Comparison of ENCODE assay signal across 8 cellular contexts in the genomic region with DNA sequence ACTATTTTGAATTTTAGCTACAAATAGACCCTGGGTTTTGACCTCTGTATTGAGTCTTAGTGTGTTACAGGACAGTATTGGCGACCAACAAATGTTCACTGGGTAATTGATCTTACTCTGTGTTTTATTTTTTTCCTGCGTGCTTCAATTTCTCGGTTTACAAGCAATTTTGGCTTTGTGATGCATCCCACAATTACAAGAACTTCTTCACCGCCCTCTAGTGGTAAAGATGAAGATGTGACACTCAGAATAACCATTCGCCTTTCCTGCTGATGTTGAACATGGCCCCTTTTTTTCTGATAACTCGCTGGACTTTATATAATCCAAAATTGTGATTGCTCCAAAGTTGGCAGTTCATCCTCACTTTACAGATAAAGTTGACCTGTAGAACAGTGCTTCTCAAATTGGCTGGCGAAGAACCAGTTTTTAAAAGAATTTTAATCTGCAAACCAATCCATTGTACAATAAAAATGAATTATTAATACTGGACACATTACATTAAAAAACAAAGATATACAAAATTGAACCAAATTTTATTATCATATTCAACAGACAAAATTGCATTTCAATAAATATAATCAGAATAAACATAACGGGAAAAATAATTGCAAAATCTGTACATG. TPM values are rescaled to one million over a fixed set of nuclear protein-coding genes. Genes with fewer than 3 reads are reported as not detected.
A peak's percentile ranks its signal among the peaks of the same experiment; 100 is the strongest.
DNase-seq lines count a peak whose midpoint lies in the region; ATAC-seq, FAIRE-seq and TF ChIP-seq lines count a peak whose summit lies in the region.

No MANE protein-coding gene starts in this region.

- SMC1A ChIA-PET in GM12878 (lab: Charles Lee; ENCODE audit: uncharacterized antibody, unreplicated experiment) = interaction anchor here (0.7 to 10.2 kb wide), 42 partner anchors 11 to 254 kb away, joined by 3 to 191 read pairs (median 5); a partner anchor contains a TSS

- H3K27me3 ChIP-seq in H7 (ENCODE audit: control insufficient read depth, insufficient read depth, low read length) = no peaks in the 10 kb centered on the region
- H3K27me3 ChIP-seq in GM12878 (replicated peaks in 1 of 2; ENCODE audit: control insufficient read depth in 2 of 2, insufficient read depth in 2 of 2, low read length in 1 of 2) = peaks cover 0 to 2% of the 10 kb centered on the region in 2 experiments; a peak in 1 of 4 replicates
- no peaks in the 10 kb centered on the region for H3K27me3 ChIP-seq in thoracic aorta (replicated peaks; ENCODE audit: insufficient read depth)

- H3K79me2 ChIP-seq in GM12878 (ENCODE audit: control insufficient read depth, insufficient read depth, low read length) = no peaks in the 10 kb centered on the region

- BruUV-seq in GM12878 (replicated peaks; lab: Mats Ljungman, UMichigan) = no TSS peak

- peak overlapping the region; percentile 37 for H2AFZ ChIP-seq in GM12878 (ENCODE audit: control insufficient read depth, low read depth, low read length)

- intact Hi-C loops in GM12878 (cut with micrococcal nuclease; ENCODE audit: unreplicated experiment) = loop anchor here (1.0 kb wide), 4 partner anchors 48 to 236 kb away; no protein-coding TSS in a partner anchor

- no peaks in the 10 kb centered on the region for H4K20me1 ChIP-seq in GM12878 (ENCODE audit: control insufficient read depth, insufficient read depth)

- no peaks in the 10 kb centered on the region for H3K36me3 ChIP-seq in H7 (replicated peaks; ENCODE audit: control insufficient read depth, insufficient read depth, low read length)
- no peaks in the 10 kb centered on the region for H3K36me3 ChIP-seq in GM12878 (ENCODE audit: control insufficient read depth in 2 of 2, insufficient read depth in 2 of 2, low read length in 1 of 2)
- H3K36me3 ChIP-seq in thoracic aorta = no peaks in the 10 kb centered on the region

- peak; percentile 72 to 83 (median 73) for TF ChIP-seq CTCF in GM12878 (IDR thresholded peaks at IDR 0.05 in 2 of 3, conservative IDR thresholded peaks at IDR 0.05 in 1 of 3; ENCODE audit: control insufficient read depth in 2 of 3, extremely low read depth in 1 of 3, insufficient read depth in 1 of 3, low read depth in 3 of 3, low read length in 3 of 3)
- TF ChIP-seq CTCF in thoracic aorta (IDR thresholded peaks at IDR 0.05) = peak; percentile 76

- WGBS in GM12878 (ENCODE audit: insufficient coverage, insufficient replicate concordance, low lambda C conversion rate, missing lambda C conversion rate) = 11% methylated on average over 8 of the region's 8 CpGs

- H3K4me1 ChIP-seq in GM12878 (ENCODE audit: control insufficient read depth, insufficient read depth, low read length) = peaks cover 5% of the 10 kb centered on the region; the same call in 1 of the 2 replicates
- no peaks in the 10 kb centered on the region for H3K4me1 ChIP-seq in thoracic aorta (ENCODE audit: control insufficient read depth in 1 of 2, low read depth in 2 of 2)

- RAD21 ChIA-PET in GM12878 (lab: Charles Lee; ENCODE audit: unreplicated experiment) = interaction anchor here (0.6 to 8.2 kb wide), 36 partner anchors 10 to 256 kb away, joined by 3 to 151 read pairs (median 5); a partner anchor contains a TSS

- no peak for TF ChIP-seq POLR2A in GM12878 (IDR thresholded peaks at IDR 0.05; ENCODE audit: low read depth, low read length)

- H3K9ac ChIP-seq in GM12878 (ENCODE audit: control insufficient read depth, insufficient read depth, low read length) = no peak overlapping the region; the same call in 1 of the 2 replicates

- no peak overlapping the region for H3K27ac ChIP-seq in GM12878 (ENCODE audit: control insufficient read depth, insufficient read depth)
- no peak overlapping the region for H3K27ac ChIP-seq in thoracic aorta

- CTCF ChIA-PET in GM12878 (lab: Yijun Ruan, JAX) = interaction anchor here (0.5 to 9.8 kb wide), 47 partner anchors 8 to 239 kb away, joined by 3 to 191 read pairs (median 5); a partner anchor contains a TSS

- H3K9me3 ChIP-seq in GM12878 (replicated peaks; ENCODE audit: control insufficient read depth, insufficient read depth, low read length) (no peaks in the 10 kb centered on the region), thoracic aorta (no peaks in the 10 kb centered on the region)

- TF ChIP-seq RAD21 in GM12878 (IDR thresholded peaks at IDR 0.05; ENCODE audit: insufficient read depth, low read depth, low read length) = peak; percentile 95

- peak overlapping the region; percentile 47; the same call in 1 of the 2 replicates for H3K4me2 ChIP-seq in GM12878 (ENCODE audit: control insufficient read depth, insufficient read depth)

- ATAC-seq in GM12878 (peak; percentile 89), thoracic aorta (ENCODE audit: insufficient number of reproducible peaks, low FRiP score, low read depth) (peak; percentile 59)

- in situ Hi-C loops in GM12878 (cut with MboI) = loop anchor here (5.0 kb wide), 2 partner anchors 195 to 235 kb away; no protein-coding TSS in a partner anchor

- POLR2A ChIA-PET in GM12878 (lab: Charles Lee) = interaction anchor here (0.6 to 3.1 kb wide), 12 partner anchors 13 to 242 kb away, joined by 3 to 19 read pairs (median 4); no protein-coding TSS in a partner anchor

- TF ChIP-seq EP300 in GM12878 (IDR thresholded peaks at IDR 0.05; ENCODE audit: borderline replicate concordance in 1 of 2, control insufficient read depth in 1 of 2, low read depth in 2 of 2, low read length in 2 of 2) = no peak

- FAIRE-seq in GM12878 (lab: Jason Lieb, UNC) = peak; percentile 75
- peak; percentile 98 for FAIRE-seq in islet of Langerhans (lab: Jason Lieb, UNC)

- DNase-seq in EL (peak; percentile 67), H7 (peak; percentile 65), NCI-H446 treated with DMSO at 0.1 percent for 48 hours (lab: John Stamatoyannopoulos, UW) (peak; percentile 42), GM12878 (ENCODE audit: low read depth, low spot score) (no peak), thoracic aorta (ENCODE audit: low spot score) (no peak), T1000 (lab: John Stamatoyannopoulos, UW) (no peak)
- no peak for DNase-seq in activated T-cell treated with anti-CD3 and anti-CD28 coated beads, Interleukin-2, amount 50 U/mL, for 1 hour

- H3K4me3 ChIP-seq in H7 (ENCODE audit: insufficient read depth, low read depth, low read length) (no peak overlapping the region), GM12878 (no peak overlapping the region), thoracic aorta (no peak overlapping the region)

TF ChIP-seq in GM12878, 131 proteins besides CTCF, POLR2A, EP300 and RAD21 (continues in another document):
- TF ChIP-seq MEF2A (IDR thresholded peaks at IDR 0.05; ENCODE audit: insufficient read depth, low read depth, low read length) (0 out of 2 replicates have a peak, but pooled peaks have one; percentile 46), SUPT20H (IDR thresholded peaks at IDR 0.05; ENCODE audit: borderline replicate concordance, control insufficient read depth, low read depth, low read length) (no peak)

RNA-seq across cellular contexts. Expression of a gene that starts 20.2 kb away (rescaled TPM):
- 33.1 and 57.6 TPM in 2 replicates for total RNA-seq in H7 (2014; rRNA removed; shearing (Covaris generic))
- 32.8 and 35.4 TPM in 2 replicates for total RNA-seq in GM12878 (2013; cell fraction: nucleolus; rRNA removed)
- total RNA-seq in GM12878 (2014; rRNA removed) (33.0 and 41.9 TPM in 2 replicates), GM12878 (2014; rRNA removed; fragmentation: Illumina TruSeq; extraction: Trizol) (82.0 and 83.4 TPM in 2 replicates), GM12878 (2021) (53.7 TPM in 2 replicates), thoracic aorta (10 to 100 TPM; 19.8 to 32.7 TPM)
- polyA plus RNA-seq in GM12878 (2011; ENCODE audit: low read depth) = 21.8 TPM
- polyA plus RNA-seq in GM12878 (2011; rRNA removed) (30.4 and 47.0 TPM in 2 replicates), GM12878 (2014; fragmentation: Illumina TruSeq; extraction: Trizol) (81.0 and 96.8 TPM in 2 replicates), GM12878 (2014; fragmentation: Nextera tagmentation; extraction: Ambion mirVana) (10 to 100 TPM; 31.0 to 43.0 TPM), GM12878 (2014; rRNA removed) (30.6 and 37.7 TPM in 2 replicates), GM12878 (2016; fragmentation: Nextera tagmentation; extraction: Ambion mirVana) (100 to 1,000 TPM; 120 to 123 TPM)
- polyA plus RNA-seq in GM12878 (2011; cell fraction: cytosol; rRNA removed) = 7.8 and 9.9 TPM in 2 replicates
- 12.6 and 21.0 TPM in 2 replicates for polyA plus RNA-seq in GM12878 (2011; cell fraction: nucleus; rRNA removed)
- 30.3 and 38.5 TPM in 2 replicates for polyA plus RNA-seq in GM12878 (2012)
- polyA minus RNA-seq in GM12878 (2011; rRNA and poly(A)+ RNA removed) = 8.8 and 14.3 TPM in 2 replicates
- 7.8 and 12.1 TPM in 2 replicates for polyA minus RNA-seq in GM12878 (2011; cell fraction: cytosol; rRNA and poly(A)+ RNA removed)
- 5.2 and 8.7 TPM in 2 replicates for polyA minus RNA-seq in GM12878 (2011; cell fraction: nucleus; rRNA and poly(A)+ RNA removed)

RNA-seq across cellular contexts. Expression of a gene that starts 49.5 kb away (rescaled TPM):
- 24.9 and 25.1 TPM in 2 replicates for total RNA-seq in H7 (2014; rRNA removed; shearing (Covaris generic))
- 45.5 and 51.7 TPM in 2 replicates for total RNA-seq in GM12878 (2013; cell fraction: nucleolus; rRNA removed)
- 24.1 and 26.8 TPM in 2 replicates for total RNA-seq in GM12878 (2014; rRNA removed)
- 19.6 and 23.1 TPM in 2 replicates for total RNA-seq in GM12878 (2014; rRNA removed; fragmentation: Illumina TruSeq; extraction: Trizol)
- total RNA-seq in GM12878 (2021) = 41.6 and 44.9 TPM in 2 replicates
- 39.0 TPM for polyA plus RNA-seq in GM12878 (2011; ENCODE audit: low read depth)
- polyA plus RNA-seq in GM12878 (2011; rRNA removed) = 77.4 and 95.9 TPM in 2 replicates
- polyA plus RNA-seq in GM12878 (2011; cell fraction: cytosol; rRNA removed) = 141 and 145 TPM in 2 replicates
- polyA plus RNA-seq in GM12878 (2011; cell fraction: nucleus; rRNA removed) = 117 and 144 TPM in 2 replicates
- 44.8 and 52.5 TPM in 2 replicates for polyA plus RNA-seq in GM12878 (2012)
- polyA plus RNA-seq in GM12878 (2014; fragmentation: Illumina TruSeq; extraction: Trizol) = 25.3 and 27.8 TPM in 2 replicates
- 10 to 100 TPM in 1 of 2 experiments, 1 to 10 TPM in 1; 7.5 to 14.6 TPM for polyA plus RNA-seq in GM12878 (2014; fragmentation: Nextera tagmentation; extraction: Ambion mirVana)
- 23.7 and 24.2 TPM in 2 replicates for polyA plus RNA-seq in GM12878 (2014; rRNA removed)
- 1 to 10 TPM; 2.1 to 6.5 TPM for polyA plus RNA-seq in GM12878 (2016; fragmentation: Nextera tagmentation; extraction: Ambion mirVana)
- polyA minus RNA-seq in GM12878 (2011; rRNA and poly(A)+ RNA removed) = 215 and 257 TPM in 2 replicates
- 123 and 126 TPM in 2 replicates for polyA minus RNA-seq in GM12878 (2011; cell fraction: cytosol; rRNA and poly(A)+ RNA removed)
- 83.2 and 120 TPM in 2 replicates for polyA minus RNA-seq in GM12878 (2011; cell fraction: nucleus; rRNA and poly(A)+ RNA removed)
- 10 to 100 TPM; 12.7 to 13.1 TPM for total RNA-seq in thoracic aorta

Comparison
In these comparisons a context has a peak if more than half of its experiments do, and no peak if none do; other contexts are left out.
1. DNase-seq: peak in EL (single experiment), H7 (single experiment) and NCI-H446 treated with DMSO at 0.1 percent for 48 hours (single experiment); none in GM12878 (single experiment), thoracic aorta (single experiment), T1000 (single experiment) and activated T-cell treated with anti-CD3 and anti-CD28 coated beads, Interleukin-2, amount 50 U/mL, for 1 hour (single experiment).